ENCODE assay signal across 7 cellular contexts in the genomic region with DNA sequence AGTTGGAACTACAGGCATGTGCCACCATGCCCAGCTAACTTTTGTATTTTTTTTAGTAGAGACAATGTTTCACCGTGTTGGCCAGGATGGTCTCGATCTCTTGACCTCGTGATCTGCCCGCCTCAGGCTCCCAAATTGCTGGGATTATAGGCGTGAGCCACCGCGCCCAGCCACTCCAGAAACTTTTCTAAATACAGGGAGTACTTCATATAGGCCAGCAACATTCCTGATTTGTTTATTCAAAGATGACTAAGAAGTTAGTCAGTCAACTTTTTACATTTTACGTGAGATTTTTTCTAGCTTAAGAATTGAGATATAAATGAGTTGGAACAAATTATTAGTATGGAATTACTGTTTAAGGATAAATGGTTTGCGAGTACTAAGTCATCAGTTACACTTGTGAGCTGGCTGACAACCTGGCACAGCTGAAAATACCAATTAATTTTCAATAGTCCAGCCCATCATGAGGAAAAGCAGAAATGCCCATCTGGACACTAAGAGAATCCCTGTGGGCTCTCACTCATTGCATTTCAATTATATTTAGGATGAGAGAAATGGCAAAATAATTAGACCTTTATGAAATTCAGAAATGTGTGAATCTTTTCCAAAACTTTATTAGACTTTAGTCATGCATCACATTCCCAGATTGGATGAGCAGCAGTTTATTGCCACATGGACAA.
DNase-seq lines count a peak whose midpoint lies in the region; ATAC-seq and TF ChIP-seq lines count a peak whose summit lies in the region.
"Not testable (repeated sequence)": the region's sequence is repeated elsewhere in the genome, so short reads cannot be mapped to it uniquely, and the experiment has no call there.

No MANE protein-coding gene starts in this region.

- not testable (repeated sequence) for BruUV-seq in HCT116 (replicated peaks; lab: Mats Ljungman, UMichigan); PC-3 (replicated peaks; lab: Mats Ljungman, UMichigan); Panc1 (replicated peaks; lab: Mats Ljungman, UMichigan)

- DNase-seq in HCT116 (ENCODE audit: low read depth, low spot score); PC-3; Panc1 (ENCODE audit: low read depth, low spot score); foreskin keratinocyte; lower lobe of right lung; upper lobe of right lung: not testable (repeated sequence)
- peak; percentile 11 for DNase-seq in brain microvascular endothelial cell

- H3K9me2 ChIP-seq in HCT116 (ENCODE audit: insufficient read depth); PC-3 (replicated peaks; ENCODE audit: low read length): not testable (repeated sequence)

- not testable (repeated sequence) for H3K27me3 ChIP-seq in HCT116 (ENCODE audit: insufficient read depth, low read length); PC-3 (ENCODE audit: low read length); Panc1 (ENCODE audit: control insufficient read depth, insufficient read depth, low read length); brain microvascular endothelial cell (replicated peaks); foreskin keratinocyte; lower lobe of right lung (ENCODE audit: low read depth); upper lobe of right lung

- not testable (repeated sequence) for H3K27ac ChIP-seq in HCT116 (ENCODE audit: low read depth, low read length); Panc1 (ENCODE audit: low read length); brain microvascular endothelial cell; foreskin keratinocyte; lower lobe of right lung; upper lobe of right lung
- H3K27ac ChIP-seq in PC-3 (ENCODE audit: low read length), result peak overlapping the region; percentile 36; the same call in 1 of the 2 replicates

- not testable (repeated sequence) for TF ChIP-seq POLR2A in HCT116 (IDR thresholded peaks at IDR 0.05; ENCODE audit: borderline replicate concordance, extremely low read depth, insufficient read depth, insufficient read length)

- not testable (repeated sequence) for H3K79me2 ChIP-seq in HCT116 (ENCODE audit: insufficient read depth, low read length); PC-3 (ENCODE audit: low read length)

- H3K4me3 ChIP-seq in HCT116 (replicated peaks in 1 of 2; ENCODE audit: low read depth in 1 of 2, low read length in 2 of 2); PC-3 (ENCODE audit: low read length); Panc1 (ENCODE audit: low read depth in 2 of 2, low read length in 2 of 2); brain microvascular endothelial cell (ENCODE audit: low read depth, low read length); lower lobe of right lung; upper lobe of right lung: not testable (repeated sequence)

- not testable (repeated sequence) for H4K20me1 ChIP-seq in HCT116 (ENCODE audit: insufficient read depth); PC-3 (ENCODE audit: low read length)

- RAD21 ChIA-PET in HCT116 (lab: Charles Lee; ENCODE audit: low non-redundant PET in 1 of 2, low total read pairs in 2 of 2, uncharacterized antibody in 2 of 2, unreplicated experiment in 2 of 2), result not testable (repeated sequence)

- not testable (repeated sequence) for H3K4me2 ChIP-seq in HCT116 (ENCODE audit: low read length); PC-3 (ENCODE audit: low read length)

- H2AFZ ChIP-seq in HCT116 (ENCODE audit: low read depth, low read length, poor library complexity, severe bottlenecking); PC-3 (ENCODE audit: low read length): not testable (repeated sequence)

- CTCF ChIA-PET in HCT116 (lab: Charles Lee); PC-3 (lab: Charles Lee); Panc1 (lab: Charles Lee): not testable (repeated sequence)

- in situ Hi-C loops in Panc1 (cut with HindIII; ENCODE audit: low pct_unique_long_range_greater_than_20kb, low sequenced_read_pairs); brain microvascular endothelial cell (cut with HindIII; ENCODE audit: low pct_ligation_motif_present, low sequenced_read_pairs): not testable (repeated sequence)

- not testable (repeated sequence) for TF ChIP-seq CTCF in HCT116 (IDR thresholded peaks at IDR 0.05 in 2 of 3, conservative IDR thresholded peaks at IDR 0.05 in 1 of 3; ENCODE audit: borderline replicate concordance in 1 of 3, insufficient read depth in 1 of 3, low read depth in 2 of 3, low read length in 2 of 3); PC-3 (conservative IDR thresholded peaks at IDR 0.05; ENCODE audit: low read depth, low read length); Panc1 (IDR thresholded peaks at IDR 0.05); brain microvascular endothelial cell (IDR thresholded peaks at IDR 0.05; ENCODE audit: low read depth, low read length, missing control alignments); foreskin keratinocyte (conservative IDR thresholded peaks at IDR 0.05); lower lobe of right lung (IDR thresholded peaks at IDR 0.05); upper lobe of right lung (IDR thresholded peaks at IDR 0.05)

- POLR2A ChIA-PET in HCT116 (lab: Charles Lee); PC-3 (lab: Charles Lee; ENCODE audit: unreplicated experiment); Panc1 (lab: Charles Lee): not testable (repeated sequence)

- H3K9ac ChIP-seq in HCT116 (ENCODE audit: low read length); PC-3 (ENCODE audit: low read length): not testable (repeated sequence)

- not testable (repeated sequence) for TF ChIP-seq RAD21 in HCT116 (IDR thresholded peaks at IDR 0.05; ENCODE audit: low read depth)

- H3K4me1 ChIP-seq in HCT116 (ENCODE audit: control insufficient read depth in 1 of 2, insufficient read depth in 2 of 2, low read length in 2 of 2); PC-3 (ENCODE audit: insufficient read depth, low read length); Panc1 (ENCODE audit: control insufficient read depth, insufficient read depth, low read length); foreskin keratinocyte; lower lobe of right lung; upper lobe of right lung: not testable (repeated sequence)

- not testable (repeated sequence) for H3F3A ChIP-seq in PC-3 (ENCODE audit: low read length, unreplicated experiment)

- H3K36me3 ChIP-seq in HCT116 (ENCODE audit: control insufficient read depth in 1 of 2, insufficient read depth in 2 of 2, low read length in 2 of 2); PC-3 (ENCODE audit: low read depth, low read length); Panc1 (ENCODE audit: control insufficient read depth, insufficient read depth, low read length); brain microvascular endothelial cell (replicated peaks); lower lobe of right lung; upper lobe of right lung: not testable (repeated sequence)

- intact Hi-C loops in HCT116 (cut with micrococcal nuclease); PC-3 (cut with micrococcal nuclease); Panc1 (cut with micrococcal nuclease; ENCODE audit: unreplicated experiment); lower lobe of right lung (cut with DNase I); upper lobe of right lung (cut with DNase I): not testable (repeated sequence)

- H3K9me3 ChIP-seq in HCT116 (ENCODE audit: control insufficient read depth in 1 of 2, insufficient read depth in 1 of 2, low read depth in 1 of 2, low read length in 2 of 2); PC-3 (ENCODE audit: low read length); Panc1 (ENCODE audit: control insufficient read depth, insufficient read depth, low read depth, low read length); lower lobe of right lung; upper lobe of right lung: not testable (repeated sequence)

- ATAC-seq in HCT116, result peak; percentile 78
- peak; percentile 94 for ATAC-seq in PC-3
- ATAC-seq in Panc1, result peak; percentile 87
- peak; percentile 85 for ATAC-seq in foreskin keratinocyte
- peak; percentile 50 to 60 for ATAC-seq in lower lobe of right lung
- peak; percentile 48 for ATAC-seq in upper lobe of right lung
